11 cellular contexts compared by ENCODE assay signal in genomic region chr2:137826373-137827372, GRCh38.
DNase-seq lines count a peak whose midpoint lies in the region; ATAC-seq and TF ChIP-seq lines count a peak whose summit lies in the region.
"Had no signal": no experiment of that assay in that cellular context is flagged by ENCODE, and none has a peak within 500 bp of the region (broad histone marks: within the 10 kb centered on the region; RNA-seq: fewer than 3 reads in every experiment).

No MANE protein-coding gene starts in this region.

- no peak overlapping the region for H3K27ac ChIP-seq in mammary epithelial cell (ENCODE audit: insufficient read depth, low read depth, low read length)
- no peak overlapping the region for H3K27ac ChIP-seq in breast epithelium
- H3K27ac ChIP-seq in upper lobe of left lung, result no peak overlapping the region
- no peak overlapping the region for H3K27ac ChIP-seq in ovary
- no peak overlapping the region for H3K27ac ChIP-seq in uterus
- H3K27ac ChIP-seq: neural progenitor cell had no signal

- CTCF ChIA-PET in mammary epithelial cell (lab: Charles Lee; ENCODE audit: low non-redundant PET), result no interaction called here

- no TSS peak for BruUV-seq in mammary epithelial cell (replicated peaks; lab: Mats Ljungman, UMichigan)

- no peak overlapping the region for H3K9ac ChIP-seq in mammary epithelial cell (ENCODE audit: insufficient read depth, low read length)
- H3K9ac ChIP-seq: neural progenitor cell had no signal

- TF ChIP-seq POLR2A in breast epithelium (IDR thresholded peaks at IDR 0.05), result no peak
- no peak for TF ChIP-seq POLR2A in upper lobe of left lung (IDR thresholded peaks at IDR 0.05)
- no peak for TF ChIP-seq POLR2A in ovary (IDR thresholded peaks at IDR 0.05)
- no peak for TF ChIP-seq POLR2A in uterus (IDR thresholded peaks at IDR 0.05)

- no peak overlapping the region for H2AFZ ChIP-seq in mammary epithelial cell (ENCODE audit: low read depth, low read length)
- H2AFZ ChIP-seq: neural progenitor cell had no signal

- intact Hi-C loops in mammary epithelial cell (cut with micrococcal nuclease), result no loop called here
- intact Hi-C loops in breast epithelium (cut with DNase I; ENCODE audit: low total_unique reads), result no loop called here
- intact Hi-C loops in ovary (cut with DNase I), result no loop called here
- intact Hi-C loops in uterus (cut with DNase I; ENCODE audit: low total_unique reads), result no loop called here

- TF ChIP-seq EP300 in upper lobe of left lung (IDR thresholded peaks at IDR 0.05) (no peak), ovary (IDR thresholded peaks at IDR 0.05) (no peak)

- no peaks in the 10 kb centered on the region for H4K20me1 ChIP-seq in mammary epithelial cell (ENCODE audit: insufficient read depth, low read length)

- H3K4me2 ChIP-seq in mammary epithelial cell (ENCODE audit: insufficient read depth, low read depth, low read length), result no peak overlapping the region
- H3K4me2 ChIP-seq: neural progenitor cell had no signal

- 69% methylated on average over 5 of the region's 5 CpGs for whole genome bisulfite sequencing in mammary epithelial cell (ENCODE audit: low coverage, missing lambda C conversion rate)
- WGBS in upper lobe of left lung, 2 donors, result 77 to 81% methylated on average over 5 of the region's 5 CpGs
- 69 to 79% (median 72%) methylated on average over 5 of the region's 5 CpGs for WGBS in ovary, 3 donors

- in situ Hi-C loops in mammary epithelial cell (cut with MboI; ENCODE audit: low sequenced_read_pairs in 2 of 2), result loop anchor here (25.0 kb wide), 1 partner anchor 1414 kb away; no protein-coding TSS in a partner anchor

- ATAC-seq in HG02798 (IDR thresholded peaks at IDR 0.05; ENCODE audit: poor library complexity, unreplicated experiment) (peak; percentile 97), HG03565 (IDR thresholded peaks at IDR 0.05; ENCODE audit: unreplicated experiment) (peak; percentile 99), upper lobe of left lung (ENCODE audit: low FRiP score in 2 of 2) (no peak)

- H3K9me3 ChIP-seq in mammary epithelial cell (replicated peaks; ENCODE audit: insufficient read depth, low read length) (no peaks in the 10 kb centered on the region), breast epithelium (no peaks in the 10 kb centered on the region), upper lobe of left lung (no peaks in the 10 kb centered on the region), ovary (no peaks in the 10 kb centered on the region), uterus (no peaks in the 10 kb centered on the region)

- no peak for TF ChIP-seq CTCF in mammary epithelial cell (conservative IDR thresholded peaks at IDR 0.05 in 1 of 2, IDR thresholded peaks at IDR 0.05 in 1 of 2; ENCODE audit: extremely low read depth in 1 of 2, insufficient read depth in 1 of 2, low read depth in 1 of 2, low read length in 2 of 2)
- TF ChIP-seq CTCF in breast epithelium (IDR thresholded peaks at IDR 0.05), result no peak
- no peak for TF ChIP-seq CTCF in upper lobe of left lung (IDR thresholded peaks at IDR 0.05)
- no peak for TF ChIP-seq CTCF in ovary (IDR thresholded peaks at IDR 0.05)
- TF ChIP-seq CTCF in uterus (IDR thresholded peaks at IDR 0.05), result no peak

- no peaks in the 10 kb centered on the region for H3K4me1 ChIP-seq in mammary epithelial cell (ENCODE audit: insufficient read depth, low read length)
- H3K4me1 ChIP-seq in breast epithelium, result no peaks in the 10 kb centered on the region
- no peaks in the 10 kb centered on the region for H3K4me1 ChIP-seq in upper lobe of left lung
- H3K4me1 ChIP-seq in ovary (ENCODE audit: insufficient read depth), result no peaks in the 10 kb centered on the region
- no peaks in the 10 kb centered on the region for H3K4me1 ChIP-seq in uterus

- H3K36me3 ChIP-seq in mammary epithelial cell (ENCODE audit: insufficient read depth, low read length) (no peaks in the 10 kb centered on the region), breast epithelium (no peaks in the 10 kb centered on the region), upper lobe of left lung (no peaks in the 10 kb centered on the region), ovary (no peaks in the 10 kb centered on the region), uterus (no peaks in the 10 kb centered on the region)
- H3K36me3 ChIP-seq: neural progenitor cell had no signal

- DNase-seq in mammary epithelial cell, result peak; percentile 3
- DNase-seq in breast epithelium (ENCODE audit: low spot score in 2 of 2), result no peak
- DNase-seq in upper lobe of left lung, result no peak
- no peak for DNase-seq in ovary
- no peak for DNase-seq in NCI-H2107 treated with DMSO at 0.1 percent for 48 hours (lab: John Stamatoyannopoulos, UW; ENCODE audit: unreplicated experiment)
- no peak for DNase-seq in uterus
- DNase-seq: activated naive CD4-positive, alpha-beta T cell; NCI-H526 treated with DMSO at 0.1 percent for 48 hours had no signal

- no peaks in the 10 kb centered on the region for H3K79me2 ChIP-seq in mammary epithelial cell (ENCODE audit: insufficient read depth, low read length)

- H3K27me3 ChIP-seq in mammary epithelial cell (ENCODE audit: insufficient read depth, low read length), result no peaks in the 10 kb centered on the region
- no peaks in the 10 kb centered on the region for H3K27me3 ChIP-seq in breast epithelium
- no peaks in the 10 kb centered on the region for H3K27me3 ChIP-seq in upper lobe of left lung
- no peaks in the 10 kb centered on the region for H3K27me3 ChIP-seq in ovary
- H3K27me3 ChIP-seq in uterus, result no peaks in the 10 kb centered on the region
- H3K27me3 ChIP-seq: neural progenitor cell had no signal

- no peak overlapping the region for H3K4me3 ChIP-seq in mammary epithelial cell (replicated peaks in 1 of 3; ENCODE audit: insufficient read depth in 1 of 3, low read depth in 2 of 3, low read length in 3 of 3)
- no peak overlapping the region for H3K4me3 ChIP-seq in breast epithelium
- H3K4me3 ChIP-seq in upper lobe of left lung, result no peak overlapping the region
- no peak overlapping the region for H3K4me3 ChIP-seq in ovary
- no peak overlapping the region for H3K4me3 ChIP-seq in uterus
- H3K4me3 ChIP-seq: neural progenitor cell had no signal

- dilution Hi-C loops in mammary epithelial cell (cut with HindIII; ENCODE audit: low sequenced_read_pairs), result no loop called here

Comparison
In these comparisons a context has a peak if more than half of its experiments do, and no peak if none do; other contexts are left out.
1. ATAC-seq: peak in HG02798 (single experiment) and HG03565 (single experiment); none in upper lobe of left lung (0 of 2).